14 cellular contexts compared by ENCODE assay signal in the genomic region with DNA sequence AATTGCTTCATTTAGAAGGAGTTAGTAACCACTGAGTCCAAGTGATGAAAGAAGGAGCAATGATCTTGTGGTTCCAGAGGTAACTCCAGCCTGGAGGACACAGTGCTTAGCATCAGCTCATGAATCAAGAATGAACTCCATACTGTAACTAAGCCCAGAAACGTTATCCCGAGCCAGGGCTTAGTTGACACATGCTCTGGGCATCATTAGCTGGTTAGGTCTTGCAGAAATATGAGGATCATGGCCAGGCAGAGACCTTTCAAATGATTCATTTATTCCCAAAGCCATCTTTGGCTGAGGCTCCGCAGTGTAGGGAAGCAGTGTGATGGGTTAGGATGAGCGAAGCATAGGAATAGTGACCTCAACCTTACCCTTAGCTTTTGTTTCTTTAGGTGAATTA.
DNase-seq lines count a peak whose midpoint lies in the region; ATAC-seq and TF ChIP-seq lines count a peak whose summit lies in the region.
"Had no signal": no experiment of that assay in that cellular context is flagged by ENCODE, and none has a peak within 500 bp of the region (broad histone marks: within the 10 kb centered on the region; RNA-seq: fewer than 3 reads in every experiment).

No MANE protein-coding gene starts in this region.

- POLR2A ChIA-PET in IMR-90 (lab: Charles Lee; ENCODE audit: unreplicated experiment): no interaction called here

- no peak overlapping the region for H2AK9ac ChIP-seq in IMR-90 (replicated peaks; ENCODE audit: low read depth, low read length, poor library complexity)

- H3K4me3 ChIP-seq in IMR-90 (ENCODE audit: insufficient read depth, low read depth, low read length) (no peak overlapping the region), coronary artery (no peak overlapping the region), tibial artery (no peak overlapping the region)
- H3K4me3 ChIP-seq: HAP-1, heart left ventricle had no signal

- no peaks in the 10 kb centered on the region for H3K9me3 Mint-ChIP-seq in mesothelial cell of epicardium

- peaks cover 5% of the 10 kb centered on the region for H3K9me1 ChIP-seq in IMR-90 (ENCODE audit: insufficient read depth, low read length)

- H3K36me3 ChIP-seq in IMR-90 (ENCODE audit: control insufficient read depth, insufficient read depth, low read length) (no peaks in the 10 kb centered on the region), tibial artery (no peaks in the 10 kb centered on the region)
- H3K36me3 ChIP-seq: HAP-1, heart left ventricle had no signal

- no peaks in the 10 kb centered on the region for H3K9me3 ChIP-seq in IMR-90 (ENCODE audit: control insufficient read depth, insufficient read depth, low read length)
- no peaks in the 10 kb centered on the region for H3K9me3 ChIP-seq in tibial artery
- H3K9me3 ChIP-seq: HAP-1, heart left ventricle had no signal

- H4K5ac ChIP-seq in IMR-90 (ENCODE audit: low read depth, low read length): no peak overlapping the region

- intact Hi-C loops in IMR-90 (cut with micrococcal nuclease): loop anchor here (1.0 to 5.0 kb wide), 2 partner anchors 180 to 282 kb away; no protein-coding TSS in a partner anchor
- intact Hi-C loops in tibial artery (cut with DNase I; ENCODE audit: low total_unique reads): loop anchor here (5.0 kb wide), 1 partner anchor 40 kb away; no protein-coding TSS in a partner anchor

- H3K4me1 Mint-ChIP-seq in mesothelial cell of epicardium: peaks cover 53% of the 10 kb centered on the region
- H3K4me1 Mint-ChIP-seq: activated CD8-positive, alpha-beta memory T cell treated with anti-CD3 and anti-CD28 coated beads, Interleukin-2, amount 10 ng/mL, durations not matched to agents 7 days and 5 days had no signal

- no peak for TF ChIP-seq CTCF in IMR-90 (conservative IDR thresholded peaks at IDR 0.05; ENCODE audit: low read depth, low read length)
- TF ChIP-seq CTCF in coronary artery (IDR thresholded peaks at IDR 0.05): no peak
- TF ChIP-seq CTCF in mesothelial cell of epicardium (IDR thresholded peaks at IDR 0.05; ENCODE audit: unreplicated experiment): no peak
- no peak for TF ChIP-seq CTCF in tibial artery (IDR thresholded peaks at IDR 0.05)

- no peak overlapping the region for H3K14ac ChIP-seq in IMR-90 (replicated peaks; ENCODE audit: low read depth, low read length)

- peak overlapping the region; percentile 27; the same call in 1 of the 2 replicates for H2BK20ac ChIP-seq in IMR-90 (ENCODE audit: low read depth, low read length)

- H3K23ac ChIP-seq in IMR-90 (ENCODE audit: low read depth, low read length): no peak overlapping the region

- peak overlapping the region; percentile 23; the same call in 1 of the 2 replicates for H3K4ac ChIP-seq in IMR-90 (ENCODE audit: low read depth, low read length)

- DNase-seq in IMR-90: peak; percentile 69
- peak; percentile 75 for DNase-seq in coronary artery (ENCODE audit: low spot score)
- no peak for DNase-seq in mesothelial cell of epicardium (ENCODE audit: low spot score in 2 of 2, unreplicated experiment in 2 of 2)
- peak; percentile 80 to 81 for DNase-seq in tibial artery
- no peak for DNase-seq in stimulated activated CD4-positive, alpha-beta T cell treated with anti-CD3 and anti-CD28 coated beads, Interleukin-2, amount 100 ng/mL, for 24 hours
- no peak for DNase-seq in substantia nigra (lab: John Stamatoyannopoulos, UW)
- no peak for DNase-seq in DMS153 (lab: John Stamatoyannopoulos, UW)
- DNase-seq in activated effector memory CD4-positive, alpha-beta T cell treated with Interleukin-2 at 50 U/mL for 16 hours: no peak
- DNase-seq: activated CD8-positive, alpha-beta memory T cell treated with anti-CD3 and anti-CD28 coated beads, Interleukin-2, amount 10 ng/mL, durations not matched to agents 7 days and 5 days; NCI-H1105; T-helper 2 cell had no signal

- no peak for TF ChIP-seq POLR2A in IMR-90 (IDR thresholded peaks at IDR 0.05; ENCODE audit: low read depth, low read length)

- peaks cover 2% of the 10 kb centered on the region; the same call in 1 of the 2 replicates for H3K4me1 ChIP-seq in IMR-90 (ENCODE audit: control insufficient read depth, insufficient read depth, low read length)
- H3K4me1 ChIP-seq in tibial artery: peaks cover 0 to 56% (median 16%) of the 10 kb centered on the region in 4 donors
- H3K4me1 ChIP-seq: HAP-1 had no signal

- no peaks in the 10 kb centered on the region for H3K79me1 ChIP-seq in IMR-90 (ENCODE audit: low read depth in 1 of 2, low read length in 2 of 2)

- 0% methylated on average over 2 of the region's 4 CpGs; no CpG with 5 or more reads in 1 of the 2 experiments for WGBS in IMR-90 (ENCODE audit: extremely low coverage in 2 of 2, insufficient read length in 1 of 2), 2 experiments

- in situ Hi-C loops in IMR-90 (cut with MboI; ENCODE audit: low sequenced_read_pairs): no loop called here

- H2BK15ac ChIP-seq in IMR-90 (ENCODE audit: low read depth, low read length): no peak overlapping the region

- H3K4me3 Mint-ChIP-seq in mesothelial cell of epicardium: no peak overlapping the region
- H3K4me3 Mint-ChIP-seq: activated CD8-positive, alpha-beta memory T cell treated with anti-CD3 and anti-CD28 coated beads, Interleukin-2, amount 10 ng/mL, durations not matched to agents 7 days and 5 days had no signal

- H3K9ac ChIP-seq in IMR-90 (ENCODE audit: low read depth, low read length): no peak overlapping the region

- no peak overlapping the region for H3K56ac ChIP-seq in IMR-90 (ENCODE audit: extremely low read depth, insufficient read depth, low read length)

- peak overlapping the region; percentile 57; the same call in 1 of the 2 replicates for H3K27ac ChIP-seq in IMR-90 (ENCODE audit: insufficient read depth, low read length)
- H3K27ac ChIP-seq in coronary artery: peak overlapping the region in 1 of 2 donors; percentile 79
- peak overlapping the region; percentile 8 to 61 for H3K27ac ChIP-seq in tibial artery
- H3K27ac ChIP-seq in substantia nigra (ENCODE audit: low read depth, low read length, poor library complexity, severe bottlenecking): no peak overlapping the region
- H3K27ac ChIP-seq: HL-60 had no signal

- CTCF ChIA-PET in IMR-90 (lab: Yijun Ruan, JAX): interaction anchor here (1.0 kb wide), 1 partner anchor 13 kb away, joined by 6 read pairs; no protein-coding TSS in a partner anchor

- no peak for TF ChIP-seq RAD21 in IMR-90 (IDR thresholded peaks at IDR 0.05; ENCODE audit: low read length)

- H3K18ac ChIP-seq in IMR-90 (ENCODE audit: low read depth, low read length): no peak overlapping the region

- H2BK120ac ChIP-seq in IMR-90 (ENCODE audit: low read depth, low read length): peak overlapping the region; percentile 6; the same call in 1 of the 2 replicates

- dilution Hi-C loops in IMR-90 (cut with HindIII; ENCODE audit: low sequenced_read_pairs, unreplicated experiment): no loop called here

- BruUV-seq in IMR-90 (replicated peaks; lab: Mats Ljungman, UMichigan): no TSS peak

- no peak overlapping the region for H2AFZ ChIP-seq in IMR-90 (replicated peaks; ENCODE audit: low read length, poor library complexity)

- peaks cover 4% of the 10 kb centered on the region; the same call in 1 of the 2 replicates for H4K20me1 ChIP-seq in IMR-90 (ENCODE audit: insufficient read depth, low read length)

- peak overlapping the region; percentile 68 for H2BK5ac ChIP-seq in IMR-90 (ENCODE audit: low read depth, low read length, poor library complexity, severe bottlenecking)

- H3K27me3 ChIP-seq in IMR-90 (ENCODE audit: control insufficient read depth, insufficient read depth, low read length) (peaks cover 2% of the 10 kb centered on the region; the same call in 1 of the 2 replicates), tibial artery (no peaks in the 10 kb centered on the region)
- H3K27me3 ChIP-seq: heart left ventricle had no signal

- no peaks in the 10 kb centered on the region for H3K27me3 Mint-ChIP-seq in mesothelial cell of epicardium (ENCODE audit: low read depth)

- peak; percentile 73 for ATAC-seq in IMR-90 (ENCODE audit: low read depth)
- ATAC-seq: activated CD8-positive, alpha-beta memory T cell treated with anti-CD3 and anti-CD28 coated beads, Interleukin-2, amount 10 ng/mL, durations not matched to agents 7 days and 5 days had no signal

- no peaks in the 10 kb centered on the region for H3K36me3 Mint-ChIP-seq in mesothelial cell of epicardium
- H3K36me3 Mint-ChIP-seq: activated CD8-positive, alpha-beta memory T cell treated with anti-CD3 and anti-CD28 coated beads, Interleukin-2, amount 10 ng/mL, durations not matched to agents 7 days and 5 days had no signal

- peak overlapping the region; percentile 89 for H3K27ac Mint-ChIP-seq in mesothelial cell of epicardium
- H3K27ac Mint-ChIP-seq: activated CD8-positive, alpha-beta memory T cell treated with anti-CD3 and anti-CD28 coated beads, Interleukin-2, amount 10 ng/mL, durations not matched to agents 7 days and 5 days had no signal

- H2AK5ac ChIP-seq in IMR-90 (ENCODE audit: low read depth, low read length): peak overlapping the region; percentile 2; the same call in 1 of the 2 replicates

- no peak overlapping the region for H4K91ac ChIP-seq in IMR-90 (ENCODE audit: insufficient read depth, low read depth, low read length)

- H4K8ac ChIP-seq in IMR-90 (ENCODE audit: low read depth in 2 of 2, low read length in 2 of 2): no peak overlapping the region

- H3K4me2 ChIP-seq in IMR-90 (ENCODE audit: low read depth, low read length): peak overlapping the region; percentile 43

TF ChIP-seq in IMR-90, 13 proteins besides CTCF, POLR2A, EP300 and RAD21:
- TF ChIP-seq FOS (IDR thresholded peaks at IDR 0.05; ENCODE audit: low read depth, low read length): no peak
- TF ChIP-seq CEBPB (IDR thresholded peaks at IDR 0.05; ENCODE audit: low read depth, low read length): 0 out of 2 replicates have a peak, but pooled peaks have one; percentile 10
- 0 out of 2 replicates have a peak, but pooled peaks have one; percentile 17 for TF ChIP-seq BHLHE40 (IDR thresholded peaks at IDR 0.05; ENCODE audit: low read depth, low read length)

Comparison
In these comparisons a context has a peak if more than half of its experiments do, and no peak if none do; other contexts are left out.
1. DNase-seq: peak in IMR-90 (single experiment), coronary artery (single experiment) and tibial artery (2 of 2); none in mesothelial cell of epicardium (0 of 2), stimulated activated CD4-positive, alpha-beta T cell treated with anti-CD3 and anti-CD28 coated beads, Interleukin-2, amount 100 ng/mL, for 24 hours (0 of 2), substantia nigra (0 of 49), DMS153 (single experiment) and activated effector memory CD4-positive, alpha-beta T cell treated with Interleukin-2 at 50 U/mL for 16 hours (single experiment).